In genomic region chr1:204989266-204990058, GRCh38 we compare ENCODE assay signal across 8 cellular contexts. TPM values are rescaled to one million over a fixed set of nuclear protein-coding genes. Genes with fewer than 3 reads are reported as not detected.
DNase-seq lines count a peak whose midpoint lies in the region; ATAC-seq lines count a peak whose summit lies in the region.

No MANE protein-coding gene starts in this region.

- ATAC-seq in left colon, result peak; percentile 90
- ATAC-seq in HG02588 (IDR thresholded peaks at IDR 0.05; ENCODE audit: unreplicated experiment), result no peak

- no peaks in the 10 kb centered on the region; the same call in 1 of the 2 replicates for H3K36me3 ChIP-seq in H7 (replicated peaks; ENCODE audit: control insufficient read depth, insufficient read depth, low read length)

- DNase-seq in AML-193 (lab: John Stamatoyannopoulos, UW) (peak; percentile 36 to 66), H7 (peak; percentile 96), NCI-H2227 treated with DMSO at 0.1 percent for 48 hours (lab: John Stamatoyannopoulos, UW) (peak; percentile 64), left colon (peak in 1 of 2 donors; percentile 61)
- DNase-seq in activated CD4-positive, alpha-beta T cell treated with anti-CD3 and anti-CD28 coated beads for 1 hour, result peak; percentile 16
- peak; percentile 42 for DNase-seq in stimulated activated CD4-positive, alpha-beta T cell treated with anti-CD3 and anti-CD28 coated beads, Interleukin-4, amount 100 ng/mL, for 1 hour

- intact Hi-C loops in left colon (cut with DNase I, micrococcal nuclease), result loop anchor here (5.0 to 10.0 kb wide), 2 partner anchors 78 to 85 kb away; no protein-coding TSS in a partner anchor

- no peak overlapping the region for H3K4me3 ChIP-seq in H7 (ENCODE audit: insufficient read depth, low read depth, low read length)

- peak overlapping the region; percentile 99 for H3K27ac ChIP-seq in cingulate gyrus (ENCODE audit: low read depth, low read length)

- peaks cover 8% of the 10 kb centered on the region; the same call in 1 of the 2 replicates for H3K27me3 ChIP-seq in H7 (ENCODE audit: control insufficient read depth, insufficient read depth, low read length)

RNA-seq across cellular contexts. Expression of gene CNTN2, which starts 53.5 kb away (rescaled TPM):
- not detected in 2 replicates for total RNA-seq in H7 (2014; rRNA removed; shearing (Covaris generic))
- under 1 TPM; 0.15 to 0.64 TPM for total RNA-seq in left colon
